19 cellular contexts compared by ENCODE assay signal in genomic region chr3:27358372-27358771, GRCh38. TPM values are rescaled to one million over a fixed set of nuclear protein-coding genes. Genes with fewer than 3 reads are reported as not detected.
DNase-seq lines count a peak whose midpoint lies in the region; ATAC-seq and TF ChIP-seq lines count a peak whose summit lies in the region.
"Had no signal": no experiment of that assay in that cellular context is flagged by ENCODE, and none has a peak within 500 bp of the region (broad histone marks: within the 10 kb centered on the region; RNA-seq: fewer than 3 reads in every experiment).

No MANE protein-coding gene starts in this region.

- no peak overlapping the region for H3K4me3 ChIP-seq in spleen
- H3K4me3 ChIP-seq: adrenal gland, lower lobe of right lung, PC-9, prostate gland, SJSA1, thyroid gland had no signal

- H3K27ac Mint-ChIP-seq in activated T-cell treated with anti-CD3 and anti-CD28 coated beads, Interleukin-2, amount 50 U/mL, for 72 hours: peak overlapping the region; percentile 84
- H3K27ac Mint-ChIP-seq in T-helper 17 cell: peak overlapping the region; percentile 60
- H3K27ac Mint-ChIP-seq: T-helper 1 cell treated with Interleukin-12 subunit alpha and Interleukin-12 subunit beta and Interleukin-4 antibody, amounts not matched to agents 30 μg/mL and 1 μg/mL, for 36 hours; WTC11 had no signal

- intact Hi-C loops in spleen (cut with DNase I; ENCODE audit: low total_unique reads): loop anchor here (5.0 kb wide), 1 partner anchor 324 kb away; no protein-coding TSS in a partner anchor

- H3K9me3 ChIP-seq in T-helper 17 cell (ENCODE audit: control insufficient read depth, low read length, poor library complexity, severe bottlenecking) (no peaks in the 10 kb centered on the region), spleen (no peaks in the 10 kb centered on the region)
- H3K9me3 ChIP-seq: adrenal gland, lower lobe of right lung, prostate gland, SJSA1, thyroid gland had no signal

- H3K27ac ChIP-seq in spleen: peak overlapping the region in 7 of 8 donors; percentile 9 to 79 (median 73)
- H3K27ac ChIP-seq in caudate nucleus (ENCODE audit: low read depth, low read length): no peak overlapping the region
- H3K27ac ChIP-seq: lower lobe of right lung, PC-9, SJSA1, thyroid gland had no signal

- TF ChIP-seq CTCF in spleen (IDR thresholded peaks at IDR 0.05 in 8 of 11, conservative IDR thresholded peaks at IDR 0.05 in 3 of 11): no peak

- peaks cover 22% of the 10 kb centered on the region for H3K4me1 Mint-ChIP-seq in activated T-cell treated with anti-CD3 and anti-CD28 coated beads, Interleukin-2, amount 50 U/mL, for 72 hours (ENCODE audit: low read depth)
- H3K4me1 Mint-ChIP-seq in T-helper 17 cell: peaks cover 44% of the 10 kb centered on the region

- no peak for TF ChIP-seq POLR2A in spleen (IDR thresholded peaks at IDR 0.05)

- H3K9me3 Mint-ChIP-seq in activated T-cell treated with anti-CD3 and anti-CD28 coated beads, Interleukin-2, amount 50 U/mL, for 72 hours: no peaks in the 10 kb centered on the region
- H3K9me3 Mint-ChIP-seq: CD8-positive, alpha-beta memory T cell; dendritic cell treated with granulocyte-macrophage colony-stimulating factor and Interleukin-4, amounts not matched to agents 40 ng/mL and 50 ng/mL, for 4 days; T-helper 1 cell treated with Interleukin-12 subunit alpha and Interleukin-12 subunit beta and Interleukin-4 antibody, amounts not matched to agents 30 μg/mL and 1 μg/mL, for 36 hours had no signal

- WGBS in spleen, 5 donors: 60 to 74% (median 68%) methylated on average over 3 of the region's 3 CpGs

- no peak for ATAC-seq in activated T-cell treated with anti-CD3 and anti-CD28 coated beads, Interleukin-2, amount 50 U/mL, for 72 hours (replicated peaks in 1 of 2)
- ATAC-seq in T-helper 17 cell: no peak

- no peaks in the 10 kb centered on the region for H3K36me3 ChIP-seq in spleen
- H3K36me3 ChIP-seq: adrenal gland, lower lobe of right lung, prostate gland, SJSA1, thyroid gland had no signal

- no peaks in the 10 kb centered on the region for H3K27me3 Mint-ChIP-seq in activated T-cell treated with anti-CD3 and anti-CD28 coated beads, Interleukin-2, amount 50 U/mL, for 72 hours (ENCODE audit: low read depth)
- no peaks in the 10 kb centered on the region for H3K27me3 Mint-ChIP-seq in T-helper 17 cell
- H3K27me3 Mint-ChIP-seq: CD8-positive, alpha-beta memory T cell; dendritic cell treated with granulocyte-macrophage colony-stimulating factor and Interleukin-4, amounts not matched to agents 40 ng/mL and 50 ng/mL, for 4 days had no signal

- H3K4me3 Mint-ChIP-seq in activated T-cell treated with anti-CD3 and anti-CD28 coated beads, Interleukin-2, amount 50 U/mL, for 72 hours: peak overlapping the region in 1 of 2 donors; percentile 20
- no peak overlapping the region for H3K4me3 Mint-ChIP-seq in T-helper 17 cell
- H3K4me3 Mint-ChIP-seq: dendritic cell treated with granulocyte-macrophage colony-stimulating factor and Interleukin-4, amounts not matched to agents 40 ng/mL and 50 ng/mL, for 4 days; T-helper 1 cell treated with Interleukin-12 subunit alpha and Interleukin-12 subunit beta and Interleukin-4 antibody, amounts not matched to agents 30 μg/mL and 1 μg/mL, for 36 hours; WTC11 had no signal

- H3K27me3 ChIP-seq in spleen (replicated peaks in 1 of 7): no peaks in the 10 kb centered on the region
- H3K27me3 ChIP-seq: adrenal gland, SJSA1, thyroid gland had no signal

- H3K4me1 ChIP-seq in spleen: peaks cover 24 to 47% (median 35%) of the 10 kb centered on the region in 6 donors

- no peaks in the 10 kb centered on the region for H3K36me3 Mint-ChIP-seq in activated T-cell treated with anti-CD3 and anti-CD28 coated beads, Interleukin-2, amount 50 U/mL, for 72 hours (ENCODE audit: insufficient read depth in 2 of 2)
- peaks cover 2% of the 10 kb centered on the region for H3K36me3 Mint-ChIP-seq in T-helper 17 cell (ENCODE audit: low read depth)
- H3K36me3 Mint-ChIP-seq: CD8-positive, alpha-beta memory T cell; WTC11 had no signal

- no peak for DNase-seq in activated T-cell treated with anti-CD3 and anti-CD28 coated beads, Interleukin-2, amount 50 U/mL, for 72 hours
- DNase-seq in activated T-cell treated with anti-CD3 and anti-CD28 coated beads, Interleukin-2, amount 50 U/mL, for 1 hour: no peak
- peak; percentile 47 for DNase-seq in NCI-H1436 (lab: John Stamatoyannopoulos, UW)
- DNase-seq in T-helper 17 cell: no peak
- DNase-seq in spleen: no peak
- no peak for DNase-seq in AML-193 (lab: John Stamatoyannopoulos, UW)
- no peak for DNase-seq in stimulated activated CD4-positive, alpha-beta T cell treated with anti-CD3 and anti-CD28 coated beads, Interleukin-4, amount 100 ng/mL, for 1 hour
- DNase-seq in caudate nucleus (lab: John Stamatoyannopoulos, UW): no peak
- DNase-seq: DMS79, lower lobe of right lung had no signal

RNA-seq across cellular contexts. Expression of gene NEK10, which starts 10.8 kb away (rescaled TPM):
- under 1 TPM; 0.09 to 0.36 TPM for total RNA-seq in activated T-cell treated with anti-CD3 and anti-CD28 coated beads, Interleukin-2, amount 50 U/mL, for 72 hours
- total RNA-seq in T-helper 17 cell: 1 to 10 TPM; 1.7 to 2.3 TPM
- 1 to 10 TPM; 1.6 to 4.1 (median 1.9) TPM for total RNA-seq in spleen
- under 1 TPM; 0.29 to 0.65 (median 0.56) TPM for polyA plus RNA-seq in spleen
